7 cellular contexts compared by ENCODE assay signal in the genomic region with DNA sequence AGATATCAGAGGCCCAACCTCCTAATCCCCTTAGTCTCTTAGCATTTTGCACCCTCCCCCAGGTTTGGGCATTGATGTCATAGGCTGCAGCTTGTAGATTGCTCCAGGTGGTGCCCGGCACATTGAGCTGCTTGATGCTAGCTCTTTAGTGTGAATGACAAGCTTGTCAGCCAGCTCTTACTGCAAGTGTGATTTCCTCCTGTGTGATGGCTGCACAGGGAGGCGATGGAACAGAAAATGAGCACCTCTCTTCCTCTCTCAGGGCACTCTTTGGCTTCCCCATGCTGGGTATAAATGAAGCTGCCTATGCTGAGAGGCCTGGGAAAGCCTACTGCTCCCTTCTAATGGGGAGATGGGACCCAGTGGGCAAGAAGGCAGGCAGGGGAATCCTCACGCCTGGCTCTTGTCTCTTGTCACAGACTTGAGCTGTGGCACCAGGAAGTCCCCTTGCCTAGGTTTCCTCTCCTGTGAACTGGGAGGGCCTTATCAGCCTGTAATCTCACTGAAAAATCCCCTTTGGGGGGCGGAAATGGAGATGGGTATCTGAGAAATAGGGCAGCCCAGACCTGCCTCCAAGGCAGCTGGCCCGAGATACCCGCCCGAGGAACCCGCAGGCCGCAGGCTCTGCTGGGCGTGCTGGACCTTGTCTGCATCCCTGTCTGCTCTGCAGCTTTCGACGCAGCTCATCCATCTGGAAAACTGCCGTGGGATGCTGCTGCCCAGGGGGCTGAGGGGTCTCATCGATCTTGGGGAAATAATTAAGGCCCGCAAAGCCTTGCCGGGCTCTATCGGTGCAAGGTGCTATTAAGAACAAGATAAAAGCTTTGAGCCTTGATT.
DNase-seq lines count a peak whose midpoint lies in the region; ATAC-seq, FAIRE-seq and TF ChIP-seq lines count a peak whose summit lies in the region.

No MANE protein-coding gene starts in this region.

- H3K4me1 ChIP-seq in GM12878 (ENCODE audit: control insufficient read depth, insufficient read depth, low read length), result peaks cover 22% of the 10 kb centered on the region
- H3K4me1 ChIP-seq in thyroid gland, result no peaks in the 10 kb centered on the region

- H3K9ac ChIP-seq in GM12878 (ENCODE audit: control insufficient read depth, insufficient read depth, low read length), result no peak overlapping the region

- RAD21 ChIA-PET in GM12878 (lab: Charles Lee; ENCODE audit: unreplicated experiment), result interaction anchor here (0.8 to 3.3 kb wide), 33 partner anchors 13 to 266 kb away, joined by 3 to 53 read pairs (median 6); no protein-coding TSS in a partner anchor

- peak overlapping the region; percentile 33; the same call in 1 of the 2 replicates for H3K4me2 ChIP-seq in GM12878 (ENCODE audit: control insufficient read depth, insufficient read depth)

- POLR2A ChIA-PET in GM12878 (lab: Charles Lee), result interaction anchor here (1.0 to 4.0 kb wide), 12 partner anchors 24 to 95 kb away, joined by 3 to 14 read pairs (median 4); no protein-coding TSS in a partner anchor

- FAIRE-seq in GM12878 (lab: Jason Lieb, UNC), result no peak

- BruUV-seq in GM12878 (replicated peaks; lab: Mats Ljungman, UMichigan), result no TSS peak

- H4K20me1 ChIP-seq in GM12878 (ENCODE audit: control insufficient read depth, insufficient read depth), result no peaks in the 10 kb centered on the region

- no peaks in the 10 kb centered on the region; the same call in 1 of the 3 replicates for H3K9me3 ChIP-seq in GM12878 (replicated peaks; ENCODE audit: control insufficient read depth, insufficient read depth, low read length)
- H3K9me3 ChIP-seq in thyroid gland, result no peaks in the 10 kb centered on the region

- intact Hi-C loops in GM12878 (cut with micrococcal nuclease; ENCODE audit: unreplicated experiment) (no loop called here), thyroid gland (cut with DNase I) (no loop called here)

- no peak for TF ChIP-seq POLR2A in GM12878 (IDR thresholded peaks at IDR 0.05; ENCODE audit: low read depth, low read length)
- TF ChIP-seq POLR2A in thyroid gland (IDR thresholded peaks at IDR 0.05), result no peak

- no peak overlapping the region for H3K27ac ChIP-seq in GM12878 (ENCODE audit: control insufficient read depth, insufficient read depth)
- H3K27ac ChIP-seq in thyroid gland, result no peak overlapping the region

- TF ChIP-seq EP300 in GM12878 (IDR thresholded peaks at IDR 0.05; ENCODE audit: borderline replicate concordance in 1 of 2, control insufficient read depth in 1 of 2, low read depth in 2 of 2, low read length in 2 of 2), result no peak

- H3K36me3 ChIP-seq in GM12878 (ENCODE audit: control insufficient read depth in 2 of 2, insufficient read depth in 2 of 2, low read length in 1 of 2) (no peaks in the 10 kb centered on the region), thyroid gland (no peaks in the 10 kb centered on the region)

- peak; percentile 35 to 40 for DNase-seq in activated CD4-positive, alpha-beta T cell treated with anti-CD3 and anti-CD28 coated beads for 4 hours
- DNase-seq in GM12878 (ENCODE audit: low read depth, low spot score) (peak; percentile 25), NCI-H748 treated with DMSO at 0.1 percent for 48 hours (lab: John Stamatoyannopoulos, UW) (no peak), thyroid gland (no peak), OCI-M2 (lab: John Stamatoyannopoulos, UW; ENCODE audit: unreplicated experiment) (no peak)
- peak; percentile 13 to 26 for DNase-seq in stimulated activated CD8-positive, alpha-beta memory T cell treated with anti-CD3 and anti-CD28 coated beads, Interleukin-7, amount 100 ng/mL, for 48 hours (ENCODE audit: extremely low read depth in 1 of 2, low read depth in 1 of 2)

- in situ Hi-C loops in GM12878 (cut with MboI), result no loop called here

- ATAC-seq in GM21825 (IDR thresholded peaks at IDR 0.05; ENCODE audit: unreplicated experiment), result peak; percentile 42
- peak; percentile 85 for ATAC-seq in GM12878

- H3K27me3 ChIP-seq in GM12878 (replicated peaks in 1 of 2; ENCODE audit: control insufficient read depth in 2 of 2, insufficient read depth in 2 of 2, low read length in 1 of 2) (no peaks in the 10 kb centered on the region; a peak in 1 of 4 replicates), thyroid gland (no peaks in the 10 kb centered on the region)

- TF ChIP-seq CTCF in GM12878 (IDR thresholded peaks at IDR 0.05 in 2 of 3, conservative IDR thresholded peaks at IDR 0.05 in 1 of 3; ENCODE audit: control insufficient read depth in 2 of 3, extremely low read depth in 1 of 3, insufficient read depth in 1 of 3, low read depth in 3 of 3, low read length in 3 of 3) (no peak), thyroid gland (IDR thresholded peaks at IDR 0.05) (no peak)

- H3K79me2 ChIP-seq in GM12878 (ENCODE audit: control insufficient read depth, insufficient read depth, low read length), result no peaks in the 10 kb centered on the region

- SMC1A ChIA-PET in GM12878 (lab: Charles Lee; ENCODE audit: uncharacterized antibody, unreplicated experiment), result interaction anchor here (0.6 to 11.1 kb wide), 31 partner anchors 8 to 248 kb away, joined by 3 to 166 read pairs (median 4); no protein-coding TSS in a partner anchor

- no peak overlapping the region for H3K4me3 ChIP-seq in GM12878
- no peak overlapping the region for H3K4me3 ChIP-seq in thyroid gland (replicated peaks in 1 of 3)

- WGBS in GM12878 (ENCODE audit: insufficient coverage, insufficient replicate concordance, low lambda C conversion rate, missing lambda C conversion rate), result 77% methylated on average over 17 of the region's 17 CpGs
- WGBS in thyroid gland, 2 donors, result 85 to 92% methylated on average over 16 to 17 of the region's 17 CpGs

- peak overlapping the region; percentile 79 for H2AFZ ChIP-seq in GM12878 (ENCODE audit: control insufficient read depth, low read depth, low read length)

- CTCF ChIA-PET in GM12878 (lab: Yijun Ruan, JAX), result interaction anchor here (0.7 to 5.4 kb wide), 15 partner anchors 12 to 148 kb away, joined by 3 to 31 read pairs (median 5); no protein-coding TSS in a partner anchor

- TF ChIP-seq RAD21 in GM12878 (IDR thresholded peaks at IDR 0.05; ENCODE audit: insufficient read depth, low read depth, low read length), result no peak

TF ChIP-seq in GM12878, 131 proteins besides CTCF, POLR2A, EP300 and RAD21 (continues in another document):
- TF ChIP-seq, protein P1, sequence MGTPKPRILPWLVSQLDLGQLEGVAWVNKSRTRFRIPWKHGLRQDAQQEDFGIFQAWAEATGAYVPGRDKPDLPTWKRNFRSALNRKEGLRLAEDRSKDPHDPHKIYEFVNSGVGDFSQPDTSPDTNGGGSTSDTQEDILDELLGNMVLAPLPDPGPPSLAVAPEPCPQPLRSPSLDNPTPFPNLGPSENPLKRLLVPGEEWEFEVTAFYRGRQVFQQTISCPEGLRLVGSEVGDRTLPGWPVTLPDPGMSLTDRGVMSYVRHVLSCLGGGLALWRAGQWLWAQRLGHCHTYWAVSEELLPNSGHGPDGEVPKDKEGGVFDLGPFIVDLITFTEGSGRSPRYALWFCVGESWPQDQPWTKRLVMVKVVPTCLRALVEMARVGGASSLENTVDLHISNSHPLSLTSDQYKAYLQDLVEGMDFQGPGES (IDR thresholded peaks at IDR 0.05), result no peak
- TF ChIP-seq ATF7 (IDR thresholded peaks at IDR 0.05; ENCODE audit: low read depth) (0 out of 2 replicates have a peak, but pooled peaks have one; percentile 9), CEBPB (IDR thresholded peaks at IDR 0.05; ENCODE audit: borderline replicate concordance in 1 of 2, low read depth in 2 of 2, low read length in 2 of 2) (no peak)
- TF ChIP-seq, protein P2, sequence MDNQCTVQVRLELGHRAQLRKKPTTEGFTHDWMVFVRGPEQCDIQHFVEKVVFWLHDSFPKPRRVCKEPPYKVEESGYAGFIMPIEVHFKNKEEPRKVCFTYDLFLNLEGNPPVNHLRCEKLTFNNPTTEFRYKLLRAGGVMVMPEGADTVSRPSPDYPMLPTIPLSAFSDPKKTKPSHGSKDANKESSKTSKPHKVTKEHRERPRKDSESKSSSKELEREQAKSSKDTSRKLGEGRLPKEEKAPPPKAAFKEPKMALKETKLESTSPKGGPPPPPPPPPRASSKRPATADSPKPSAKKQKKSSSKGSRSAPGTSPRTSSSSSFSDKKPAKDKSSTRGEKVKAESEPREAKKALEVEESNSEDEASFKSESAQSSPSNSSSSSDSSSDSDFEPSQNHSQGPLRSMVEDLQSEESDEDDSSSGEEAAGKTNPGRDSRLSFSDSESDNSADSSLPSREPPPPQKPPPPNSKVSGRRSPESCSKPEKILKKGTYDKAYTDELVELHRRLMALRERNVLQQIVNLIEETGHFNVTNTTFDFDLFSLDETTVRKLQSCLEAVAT (IDR thresholded peaks at IDR 0.05), result peak; percentile 96
- TF ChIP-seq, protein P3, sequence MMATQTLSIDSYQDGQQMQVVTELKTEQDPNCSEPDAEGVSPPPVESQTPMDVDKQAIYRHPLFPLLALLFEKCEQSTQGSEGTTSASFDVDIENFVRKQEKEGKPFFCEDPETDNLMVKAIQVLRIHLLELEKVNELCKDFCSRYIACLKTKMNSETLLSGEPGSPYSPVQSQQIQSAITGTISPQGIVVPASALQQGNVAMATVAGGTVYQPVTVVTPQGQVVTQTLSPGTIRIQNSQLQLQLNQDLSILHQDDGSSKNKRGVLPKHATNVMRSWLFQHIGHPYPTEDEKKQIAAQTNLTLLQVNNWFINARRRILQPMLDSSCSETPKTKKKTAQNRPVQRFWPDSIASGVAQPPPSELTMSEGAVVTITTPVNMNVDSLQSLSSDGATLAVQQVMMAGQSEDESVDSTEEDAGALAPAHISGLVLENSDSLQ (IDR thresholded peaks at IDR 0.05), result peak; percentile 53

Comparison
In these comparisons a context has a peak if more than half of its experiments do, and no peak if none do; other contexts are left out.
1. DNase-seq: peak in activated CD4-positive, alpha-beta T cell treated with anti-CD3 and anti-CD28 coated beads for 4 hours (2 of 2), GM12878 (single experiment) and stimulated activated CD8-positive, alpha-beta memory T cell treated with anti-CD3 and anti-CD28 coated beads, Interleukin-7, amount 100 ng/mL, for 48 hours (2 of 2); none in NCI-H748 treated with DMSO at 0.1 percent for 48 hours (single experiment), thyroid gland (0 of 2) and OCI-M2 (single experiment).